1 cellular context compared by ENCODE assay signal in genomic region chr11:62677709-62678108, GRCh38.
TF ChIP-seq lines count a peak whose summit lies in the region.

No MANE protein-coding gene starts in this region.

TF ChIP-seq in endothelial cell of umbilical vein, 7 proteins besides CTCF, POLR2A, EP300 and RAD21:
- TF ChIP-seq FOS (IDR thresholded peaks at IDR 0.05; ENCODE audit: borderline replicate concordance, insufficient read depth, low read length) (no peak), GATA2 (IDR thresholded peaks at IDR 0.05; ENCODE audit: insufficient read depth, insufficient read length, low read depth, low read length) (no peak), MAX (IDR thresholded peaks at IDR 0.05; ENCODE audit: insufficient read depth, insufficient read length) (no peak), POLR2AphosphoS5 (IDR thresholded peaks at IDR 0.05; ENCODE audit: insufficient read depth, low read depth, low read length) (no peak), JUN (IDR thresholded peaks at IDR 0.05; ENCODE audit: borderline replicate concordance, insufficient read depth, insufficient read length, low read depth) (no peak), EZH2 (IDR thresholded peaks at IDR 0.05; ENCODE audit: borderline replicate concordance, low read depth, low read length, severe bottlenecking) (no peak), MYC (IDR thresholded peaks at IDR 0.05; ENCODE audit: low read depth, low read length) (no peak)
